Comparison of ENCODE assay signal across 22 cellular contexts in the genomic region with DNA sequence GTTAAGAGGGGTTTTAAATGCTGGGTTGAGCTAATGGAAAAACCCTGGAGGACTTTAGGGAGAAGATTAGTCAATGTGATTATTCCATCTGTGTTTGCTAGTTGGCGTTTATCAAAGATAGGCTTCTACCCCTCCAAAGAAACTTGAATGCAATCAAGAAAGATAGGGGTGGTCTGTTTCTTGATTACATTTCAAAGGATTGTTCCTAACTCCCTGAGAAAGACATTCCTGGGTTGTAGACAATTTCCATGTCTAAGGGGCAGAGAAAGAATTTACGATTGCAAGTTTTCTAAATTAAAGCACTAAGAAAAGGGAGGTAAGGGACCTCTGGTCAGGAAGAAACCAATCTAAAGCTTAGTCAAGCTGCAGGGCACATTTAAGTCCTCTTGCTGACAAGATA.
DNase-seq lines count a peak whose midpoint lies in the region; ATAC-seq, FAIRE-seq and TF ChIP-seq lines count a peak whose summit lies in the region.
"Had no signal": no experiment of that assay in that cellular context is flagged by ENCODE, and none has a peak within 500 bp of the region (broad histone marks: within the 10 kb centered on the region; RNA-seq: fewer than 3 reads in every experiment).

No MANE protein-coding gene starts in this region.

- H2BK5ac ChIP-seq in H1 (ENCODE audit: low read depth, low read length), result no peak overlapping the region

- H3K4me2 ChIP-seq in GM23338, result no peak overlapping the region
- no peak overlapping the region for H3K4me2 ChIP-seq in H1 (ENCODE audit: insufficient read depth in 1 of 2, low read depth in 2 of 2, low read length in 2 of 2)
- no peak overlapping the region for H3K4me2 ChIP-seq in smooth muscle cell

- no peak overlapping the region for H3K56ac ChIP-seq in H1 (replicated peaks; ENCODE audit: insufficient read length, low read depth, low read length)

- H3K9me3 ChIP-seq in H1 (ENCODE audit: insufficient read depth in 2 of 2, low read depth in 1 of 2, low read length in 1 of 2), result no peaks in the 10 kb centered on the region; a peak in 1 of 4 replicates
- no peaks in the 10 kb centered on the region for H3K9me3 ChIP-seq in iPS DF 6.9 (ENCODE audit: control insufficient read depth, insufficient read depth, low read length)
- no peaks in the 10 kb centered on the region for H3K9me3 ChIP-seq in smooth muscle cell (replicated peaks; ENCODE audit: low read depth)
- H3K9me3 ChIP-seq: BE2C had no signal

- CTCF ChIA-PET in H1 (lab: Charles Lee; ENCODE audit: partially characterized antibody), result no interaction called here

- H2BK12ac ChIP-seq in H1 (ENCODE audit: low read depth, low read length), result no peak overlapping the region

- no peak overlapping the region for H4K5ac ChIP-seq in H1 (ENCODE audit: insufficient read length, low read depth, low read length)

- no peak overlapping the region for H2BK120ac ChIP-seq in H1 (replicated peaks; ENCODE audit: low read depth, low read length)

- no peaks in the 10 kb centered on the region for H3K79me2 ChIP-seq in GM23338 (replicated peaks; ENCODE audit: insufficient read depth)
- no peaks in the 10 kb centered on the region for H3K79me2 ChIP-seq in H1 (ENCODE audit: control insufficient read depth in 1 of 2, insufficient read depth in 2 of 2, low read length in 2 of 2)
- H3K79me2 ChIP-seq in smooth muscle cell (ENCODE audit: low read depth), result no peaks in the 10 kb centered on the region

- H3K18ac ChIP-seq in H1 (ENCODE audit: extremely low read depth, low read length), result no peak overlapping the region

- no peak for TF ChIP-seq CTCF in GM23338 (conservative IDR thresholded peaks at IDR 0.05; ENCODE audit: low read depth in 2 of 2)
- TF ChIP-seq CTCF in H1 (IDR thresholded peaks at IDR 0.05; ENCODE audit: control extremely low read depth in 1 of 3, insufficient read depth in 1 of 3, low read depth in 1 of 3, low read length in 3 of 3), result no peak
- no peak for TF ChIP-seq CTCF in smooth muscle cell (IDR thresholded peaks at IDR 0.05; ENCODE audit: borderline replicate concordance, insufficient read depth, poor library complexity, severe bottlenecking)

- no peak for TF ChIP-seq POLR2A in H1 (IDR thresholded peaks at IDR 0.05; ENCODE audit: control extremely low read depth in 1 of 2, low read depth in 2 of 2, low read length in 2 of 2)

- no peaks in the 10 kb centered on the region for H3K9me2 ChIP-seq in GM23338 (ENCODE audit: insufficient read depth)

- no peak overlapping the region for H4K8ac ChIP-seq in H1 (ENCODE audit: extremely low read depth, insufficient read depth, low read length)

- no peak overlapping the region for H4K91ac ChIP-seq in H1 (replicated peaks; ENCODE audit: insufficient read length, low read length)

- peak; percentile 67 for ATAC-seq in GM23338
- ATAC-seq: HepG2 had no signal

- H3F3A ChIP-seq in GM23338 (replicated peaks; ENCODE audit: low read depth), result no peaks in the 10 kb centered on the region
- H3F3A ChIP-seq in smooth muscle cell (ENCODE audit: low read depth), result no peaks in the 10 kb centered on the region

- whole genome bisulfite sequencing in H1 (ENCODE audit: extremely low coverage in 1 of 2, insufficient coverage in 1 of 2, insufficient read length in 1 of 2, insufficient replicate concordance in 2 of 2, low coverage in 1 of 2, low lambda C conversion rate in 2 of 2, missing lambda C conversion rate in 1 of 2), 2 experiments, result 64% methylated on average over 2 of the region's 2 CpGs; no CpG with 5 or more reads in 1 of the 2 experiments
- WGBS in iPS DF 6.9 (ENCODE audit: insufficient coverage, insufficient read length), result no CpG with 5 or more reads among the region's 2 CpGs
- WGBS in smooth muscle cell (ENCODE audit: low lambda C conversion rate), result 34% methylated on average over 2 of the region's 2 CpGs

- peaks cover 13% of the 10 kb centered on the region for H3K4me1 Mint-ChIP-seq in GM23338
- H3K4me1 Mint-ChIP-seq: CD4-positive, CD25-positive, alpha-beta regulatory T cell had no signal

- H3K4me1 ChIP-seq in GM23338 (ENCODE audit: insufficient read depth), result no peaks in the 10 kb centered on the region
- no peaks in the 10 kb centered on the region for H3K4me1 ChIP-seq in H1 (replicated peaks in 1 of 4; ENCODE audit: control insufficient read depth in 3 of 4, insufficient read depth in 4 of 4, low read length in 3 of 4)
- no peaks in the 10 kb centered on the region; the same call in 1 of the 2 replicates for H3K4me1 ChIP-seq in iPS DF 6.9 (ENCODE audit: control insufficient read depth, insufficient read depth, low read length)
- H3K4me1 ChIP-seq in smooth muscle cell (ENCODE audit: low read depth), result no peaks in the 10 kb centered on the region
- H3K4me1 ChIP-seq: BE2C had no signal

- no peak overlapping the region for H2AFZ ChIP-seq in GM23338
- no peak overlapping the region for H2AFZ ChIP-seq in H1 (ENCODE audit: low read length)
- peak overlapping the region; percentile 69 for H2AFZ ChIP-seq in smooth muscle cell (ENCODE audit: low read depth)

- no peak for TF ChIP-seq RAD21 in H1 (IDR thresholded peaks at IDR 0.05 in 1 of 2, conservative IDR thresholded peaks at IDR 0.05 in 1 of 2; ENCODE audit: low read depth in 2 of 2, low read length in 2 of 2)

- H4K20me1 ChIP-seq in GM23338 (replicated peaks; ENCODE audit: insufficient read depth) (no peaks in the 10 kb centered on the region), H1 (replicated peaks in 1 of 2; ENCODE audit: control insufficient read depth in 1 of 2, insufficient read depth in 2 of 2, low read length in 2 of 2) (no peaks in the 10 kb centered on the region), smooth muscle cell (ENCODE audit: low read depth) (no peaks in the 10 kb centered on the region)

- H3K27ac Mint-ChIP-seq in GM23338, result no peak overlapping the region
- H3K27ac Mint-ChIP-seq: CD4-positive, CD25-positive, alpha-beta regulatory T cell; HFFc6 had no signal

- H3K27me3 ChIP-seq in GM23338 (ENCODE audit: insufficient read depth), result no peaks in the 10 kb centered on the region
- H3K27me3 ChIP-seq in H1 (replicated peaks in 1 of 4; ENCODE audit: control insufficient read depth in 3 of 4, extremely low read depth in 1 of 4, insufficient read depth in 3 of 4, low read length in 3 of 4), result no peaks in the 10 kb centered on the region
- no peaks in the 10 kb centered on the region for H3K27me3 ChIP-seq in iPS DF 6.9 (ENCODE audit: control insufficient read depth, insufficient read depth, low read length)
- H3K27me3 ChIP-seq in smooth muscle cell (ENCODE audit: low read depth), result no peaks in the 10 kb centered on the region
- H3K27me3 ChIP-seq: BE2C had no signal

- H3K27ac ChIP-seq in GM23338 (ENCODE audit: low read depth) (no peak overlapping the region), H1 (ENCODE audit: low read depth, low read length) (no peak overlapping the region), iPS DF 6.9 (ENCODE audit: low read length) (no peak overlapping the region), smooth muscle cell (ENCODE audit: low read depth) (no peak overlapping the region)

- H3K9me3 Mint-ChIP-seq in GM23338, result peaks cover 13% of the 10 kb centered on the region

- no peak overlapping the region for H3K9ac ChIP-seq in H1 (replicated peaks in 1 of 4; ENCODE audit: extremely low read depth in 1 of 4, low read depth in 3 of 4, low read length in 3 of 4)
- no peak overlapping the region for H3K9ac ChIP-seq in smooth muscle cell (ENCODE audit: low read depth)

- no peaks in the 10 kb centered on the region for H3K79me1 ChIP-seq in H1 (ENCODE audit: low read depth, low read length)

- H3K14ac ChIP-seq in H1 (ENCODE audit: insufficient read length), result no peak overlapping the region

- H3K4me3 ChIP-seq in GM23338 (no peak overlapping the region), H1 (ENCODE audit: extremely low read depth in 1 of 4, insufficient read depth in 2 of 4, low read depth in 3 of 4, low read length in 4 of 4) (no peak overlapping the region), iPS DF 6.9 (ENCODE audit: low read length) (no peak overlapping the region), smooth muscle cell (no peak overlapping the region)

- H2BK20ac ChIP-seq in H1 (ENCODE audit: low read length), result no peak overlapping the region

- peaks cover 13% of the 10 kb centered on the region for H3K27me3 Mint-ChIP-seq in GM23338 (ENCODE audit: insufficient read depth, low read depth, poor library complexity)
- H3K27me3 Mint-ChIP-seq: CD4-positive, CD25-positive, alpha-beta regulatory T cell had no signal

- H3K36me3 ChIP-seq in GM23338 (ENCODE audit: insufficient read depth) (no peaks in the 10 kb centered on the region), H1 (ENCODE audit: control insufficient read depth in 2 of 4, insufficient read depth in 4 of 4, low read length in 3 of 4) (no peaks in the 10 kb centered on the region), iPS DF 6.9 (ENCODE audit: control insufficient read depth, insufficient read depth, low read length) (no peaks in the 10 kb centered on the region), smooth muscle cell (ENCODE audit: low read depth) (no peaks in the 10 kb centered on the region)
- H3K36me3 ChIP-seq: BE2C had no signal

- no peaks in the 10 kb centered on the region for H3K23me2 ChIP-seq in H1 (ENCODE audit: low read depth, low read length)

- POLR2A ChIA-PET in H1 (lab: Charles Lee; ENCODE audit: partially characterized antibody), result no interaction called here

- H3K4me3 Mint-ChIP-seq in GM23338, result no peak overlapping the region
- H3K4me3 Mint-ChIP-seq: CD4-positive, CD25-positive, alpha-beta regulatory T cell; HFFc6 had no signal

- FAIRE-seq in H1 (lab: Jason Lieb, UNC), result peak; percentile 50
- FAIRE-seq: GM12892, GM18507, HepG2, HTR-8/SVneo had no signal

- H3K36me3 Mint-ChIP-seq in GM23338 (ENCODE audit: low read depth), result peaks cover 4% of the 10 kb centered on the region; the same call in 2 of the 3 replicates
- H3K36me3 Mint-ChIP-seq: CD4-positive, CD25-positive, alpha-beta regulatory T cell had no signal

- no peak for TF ChIP-seq EP300 in H1 (IDR thresholded peaks at IDR 0.05; ENCODE audit: borderline replicate concordance in 1 of 2, low read depth in 2 of 2, low read length in 2 of 2)

- no peak overlapping the region for H3K23ac ChIP-seq in H1 (ENCODE audit: insufficient read length)

- no peak overlapping the region for H3K4ac ChIP-seq in H1 (replicated peaks; ENCODE audit: insufficient read length, low read depth, low read length)

- DNase-seq in GM23338 (ENCODE audit: low spot score) (peak; percentile 48), H1 (ENCODE audit: low read depth in 1 of 2, low spot score in 2 of 2) (no peak), iPS DF 6.9 (ENCODE audit: low read depth, low spot score) (peak; percentile 2), smooth muscle cell (lab: John Stamatoyannopoulos, UW; ENCODE audit: unreplicated experiment) (no peak), NCI-H69 (lab: John Stamatoyannopoulos, UW) (no peak), HuH-7.5 (ENCODE audit: low spot score) (no peak), SHP77 (lab: John Stamatoyannopoulos, UW) (no peak)
- DNase-seq: ACHN; BE2C; C1 segment of cervical spinal cord; CD4-positive, CD25-positive, alpha-beta regulatory T cell; DMS153; DMS79; GDM1; GOT3; HCEC 1CT; HFFc6; KG1 had no signal

- no peak overlapping the region for H2BK15ac ChIP-seq in H1 (ENCODE audit: low read length)

- H2AK5ac ChIP-seq in H1 (ENCODE audit: low read depth, low read length), result no peak overlapping the region

TF ChIP-seq in GM23338, 12 proteins besides CTCF, POLR2A, EP300 and RAD21 (continues in another document):
- TF ChIP-seq STAT1 (IDR thresholded peaks at IDR 0.05; ENCODE audit: unreplicated experiment), result no peak

TF ChIP-seq in H1, 55 proteins besides CTCF, POLR2A, EP300 and RAD21 (continues in another document):
- TF ChIP-seq MAFK (IDR thresholded peaks at IDR 0.05; ENCODE audit: low read depth, low read length) (no peak), POLR2AphosphoS5 (IDR thresholded peaks at IDR 0.05; ENCODE audit: low read depth, low read length) (no peak)

Comparison
In these comparisons a context has a peak if more than half of its experiments do, and no peak if none do; other contexts are left out.
1. DNase-seq: peak in GM23338 (single experiment) and iPS DF 6.9 (single experiment); none in H1 (0 of 2), smooth muscle cell (single experiment), NCI-H69 (single experiment), HuH-7.5 (single experiment) and SHP77 (0 of 2).